Comparison of ENCODE assay signal across 17 cellular contexts in genomic region chr15:51721199-51721960, GRCh38. TPM values are rescaled to one million over a fixed set of nuclear protein-coding genes. Genes with fewer than 3 reads are reported as not detected.
DNase-seq lines count a peak whose midpoint lies in the region; ATAC-seq, FAIRE-seq and TF ChIP-seq lines count a peak whose summit lies in the region.
"Had no signal": no experiment of that assay in that cellular context is flagged by ENCODE, and none has a peak within 500 bp of the region (broad histone marks: within the 10 kb centered on the region; RNA-seq: fewer than 3 reads in every experiment).

No MANE protein-coding gene starts in this region.

- no peaks in the 10 kb centered on the region for H3K9me3 ChIP-seq in pancreas
- H3K9me3 ChIP-seq: gastroesophageal sphincter had no signal

- no peak overlapping the region for H3K4me3 ChIP-seq in pancreas
- H3K4me3 ChIP-seq: gastroesophageal sphincter had no signal

- FAIRE-seq in pancreas (lab: Jason Lieb, UNC), result no peak
- FAIRE-seq: GM18507 had no signal

- TF ChIP-seq CTCF in C4-2B (conservative IDR thresholded peaks at IDR 0.05) (no peak), pancreas (IDR thresholded peaks at IDR 0.05) (no peak)

- no peak for ATAC-seq in effector memory CD8-positive, alpha-beta T cell (replicated peaks)
- ATAC-seq in pancreas (peak in 3 of 4 donors; percentile 30 to 65 (median 58)), HG03432 (IDR thresholded peaks at IDR 0.05; ENCODE audit: unreplicated experiment) (no peak)
- ATAC-seq: gastroesophageal sphincter had no signal

- H3K27ac ChIP-seq in C4-2B, result peak overlapping the region; percentile 35; the same call in 1 of the 2 replicates
- H3K27ac ChIP-seq in pancreas, result no peak overlapping the region

- DNase-seq in M059J (ENCODE audit: low read depth) (peak; percentile 66), pancreas (no peak), GM19238 (ENCODE audit: insufficient read length, low spot score) (no peak), NCI-H1105 (lab: John Stamatoyannopoulos, UW) (no peak)
- no peak for DNase-seq in effector memory CD8-positive, alpha-beta T cell
- no peak for DNase-seq in NK-92 treated with Interleukin-12 subunit alpha and Interleukin-12 subunit beta, amount 100 ng/mL, for 24 hours (lab: John Stamatoyannopoulos, UW)
- DNase-seq: activated naive CD4-positive, alpha-beta T cell treated with anti-CD3 and anti-CD28 coated beads, Interleukin-2, amount 50 U/mL, for 16 hours; GOT3; NCI-H1092; NCI-H2081 treated with DMSO at 0.1 percent for 48 hours; NCI-H526 treated with DMSO at 0.1 percent for 48 hours had no signal

- H3K4me1 ChIP-seq in pancreas, result peaks cover 0 to 3% (median 0%) of the 10 kb centered on the region in 3 donors

- H3K4me3 Mint-ChIP-seq in effector memory CD8-positive, alpha-beta T cell, result no peak overlapping the region
- H3K4me3 Mint-ChIP-seq: brain had no signal

- intact Hi-C loops in pancreas (cut with DNase I), result no loop called here

- no peaks in the 10 kb centered on the region for H3K27me3 ChIP-seq in pancreas
- H3K27me3 ChIP-seq: gastroesophageal sphincter had no signal

- no peaks in the 10 kb centered on the region for H3K36me3 ChIP-seq in pancreas

- H3K27me3 Mint-ChIP-seq in effector memory CD8-positive, alpha-beta T cell, result no peaks in the 10 kb centered on the region
- H3K27me3 Mint-ChIP-seq: brain had no signal

- 82 to 88% methylated on average over 5 of the region's 5 CpGs for WGBS in pancreas, 2 donors

- peaks cover 15 to 23% of the 10 kb centered on the region in 2 donors for H3K4me1 Mint-ChIP-seq in effector memory CD8-positive, alpha-beta T cell (ENCODE audit: low read depth in 2 of 2)

- H3K9me3 Mint-ChIP-seq in effector memory CD8-positive, alpha-beta T cell, result no peaks in the 10 kb centered on the region
- H3K9me3 Mint-ChIP-seq: brain had no signal

- H3K27ac Mint-ChIP-seq in effector memory CD8-positive, alpha-beta T cell, result peak overlapping the region; percentile 1 to 64
- H3K27ac Mint-ChIP-seq: brain had no signal

- H3K36me3 Mint-ChIP-seq in effector memory CD8-positive, alpha-beta T cell (ENCODE audit: insufficient read depth), result peaks cover 33% of the 10 kb centered on the region

RNA-seq across cellular contexts. Expression of gene LYSMD2, which starts 16.1 kb away (rescaled TPM):
- total RNA-seq in M059J (2014; rRNA removed; shearing (Covaris generic)), result 16.7 and 19.8 TPM in 2 replicates
- 1 to 10 TPM; 5.0 to 9.5 (median 6.3) TPM for total RNA-seq in pancreas
- polyA plus RNA-seq in pancreas, result 10 to 100 TPM; 10.0 to 29.7 TPM

RNA-seq across cellular contexts. Expression of gene TMOD2, which starts 30.0 kb away (rescaled TPM):
- 3.5 and 4.4 TPM in 2 replicates for total RNA-seq in M059J (2014; rRNA removed; shearing (Covaris generic))
- total RNA-seq in pancreas, result 1 to 10 TPM; 1.9 to 6.8 (median 3.6) TPM
- polyA plus RNA-seq in pancreas, result 1 to 10 TPM; 1.1 to 3.7 TPM

RNA-seq across cellular contexts. Expression of gene SCG3, which starts 40.1 kb away (rescaled TPM):
- total RNA-seq in M059J (2014; rRNA removed; shearing (Covaris generic)), result 0.10 TPM in 1 of 2 replicates, not detected in the other
- total RNA-seq in pancreas, result 10 to 100 TPM in 2 of 6 donors, 1 to 10 TPM in 4; 2.4 to 18.4 (median 6.7) TPM
- polyA plus RNA-seq in pancreas, result 10 to 100 TPM; 16.2 to 67.5 TPM
- total RNA-seq: epithelial cell of proximal tubule had no signal

Comparison
In these comparisons a context has a peak if more than half of its experiments do, and no peak if none do; other contexts are left out.
1. ATAC-seq: peak in pancreas (3 of 4); none in effector memory CD8-positive, alpha-beta T cell (single experiment) and HG03432 (single experiment).